1 cellular context compared by ENCODE assay signal in genomic region chr5:76428550-76428949, GRCh38. TPM values are rescaled to one million over a fixed set of nuclear protein-coding genes. Genes with fewer than 3 reads are reported as not detected.
"Had no signal": no experiment of that assay in that cellular context is flagged by ENCODE, and none has a peak within 500 bp of the region (broad histone marks: within the 10 kb centered on the region; RNA-seq: fewer than 3 reads in every experiment).

No MANE protein-coding gene starts in this region.

RNA-seq across cellular contexts. Expression of gene IQGAP2, which starts 25.5 kb away (rescaled TPM):
- total RNA-seq: GM23248 had no signal
